ENCODE assay signal across 11 cellular contexts in the genomic region with DNA sequence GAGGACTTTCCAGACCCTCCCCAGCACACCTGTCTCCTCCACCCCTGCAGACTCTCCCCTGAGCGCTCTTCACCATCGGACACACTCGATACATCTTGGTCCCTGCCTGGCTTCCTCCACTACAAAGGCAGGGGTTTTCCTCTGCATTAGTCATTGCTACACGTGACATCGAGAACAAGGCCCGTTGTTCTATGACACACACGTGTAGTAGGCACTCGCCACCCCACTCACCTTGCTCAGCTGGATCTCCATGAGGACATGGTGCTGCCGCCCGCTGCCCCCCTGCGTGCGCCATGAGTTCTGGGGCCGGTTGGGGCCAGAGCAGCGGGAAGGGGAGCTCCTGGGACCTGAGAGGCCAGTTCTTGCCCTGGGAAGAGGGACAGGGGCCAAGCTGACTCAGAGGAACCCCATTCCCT. TPM values are rescaled to one million over a fixed set of nuclear protein-coding genes. Genes with fewer than 3 reads are reported as not detected.
DNase-seq lines count a peak whose midpoint lies in the region; ATAC-seq, FAIRE-seq and TF ChIP-seq lines count a peak whose summit lies in the region.
"Had no signal": no experiment of that assay in that cellular context is flagged by ENCODE, and none has a peak within 500 bp of the region (broad histone marks: within the 10 kb centered on the region; RNA-seq: fewer than 3 reads in every experiment).

No MANE protein-coding gene starts in this region.

- peak overlapping the region; percentile 68 for H3K27ac Mint-ChIP-seq in activated CD4-positive, alpha-beta T cell treated with anti-CD3 and anti-CD28 coated beads for 36 hours

- TF ChIP-seq CTCF in GM12865 (IDR thresholded peaks at IDR 0.05; ENCODE audit: insufficient read depth, low read depth, low read length, missing control alignments) (no peak), astrocyte of the spinal cord (IDR thresholded peaks at IDR 0.05; ENCODE audit: low read depth, low read length) (no peak)

- intact Hi-C loops in activated CD4-positive, alpha-beta T cell treated with anti-CD3 and anti-CD28 coated beads for 36 hours (cut with DNase I, micrococcal nuclease) = no loop called here

- no peak overlapping the region for H3K4me3 ChIP-seq in GM12865 (ENCODE audit: low read depth, low read length)
- no peak overlapping the region for H3K4me3 ChIP-seq in astrocyte of the spinal cord (ENCODE audit: low read depth, low read length)

- FAIRE-seq in HTR-8/SVneo (lab: Jason Lieb, UNC) = no peak

- CTCF ChIA-PET in activated CD4-positive, alpha-beta T cell treated with anti-CD3 and anti-CD28 coated beads for 36 hours (lab: Charles Lee) = interaction anchor here (17.2 kb wide), 1 partner anchor 51 kb away, joined by 377 read pairs; a partner anchor contains a TSS

- peaks cover 5% of the 10 kb centered on the region for H3K36me3 Mint-ChIP-seq in activated CD4-positive, alpha-beta T cell treated with anti-CD3 and anti-CD28 coated beads for 36 hours (ENCODE audit: low read depth)

- H3K4me3 Mint-ChIP-seq in activated CD4-positive, alpha-beta T cell treated with anti-CD3 and anti-CD28 coated beads for 36 hours = peak overlapping the region; percentile 1
- H3K4me3 Mint-ChIP-seq: CD14-positive monocyte had no signal

- in situ Hi-C loops in astrocyte of the spinal cord (cut with HindIII; ENCODE audit: low sequenced_read_pairs) = no loop called here

- peaks cover 14% of the 10 kb centered on the region for H3K4me1 Mint-ChIP-seq in activated CD4-positive, alpha-beta T cell treated with anti-CD3 and anti-CD28 coated beads for 36 hours
- H3K4me1 Mint-ChIP-seq: CD14-positive monocyte had no signal

- peak; percentile 100 for ATAC-seq in activated CD4-positive, alpha-beta T cell treated with anti-CD3 and anti-CD28 coated beads for 36 hours

- H3K27me3 Mint-ChIP-seq in activated CD4-positive, alpha-beta T cell treated with anti-CD3 and anti-CD28 coated beads for 36 hours = no peaks in the 10 kb centered on the region

- POLR2A ChIA-PET in activated CD4-positive, alpha-beta T cell treated with anti-CD3 and anti-CD28 coated beads for 36 hours (lab: Charles Lee) = interaction anchor here (1.2 kb wide), 1 partner anchor 12 kb away, joined by 4 read pairs; no protein-coding TSS in a partner anchor

- no peaks in the 10 kb centered on the region for H3K9me3 Mint-ChIP-seq in activated CD4-positive, alpha-beta T cell treated with anti-CD3 and anti-CD28 coated beads for 36 hours (ENCODE audit: low read depth)

- DNase-seq in GM12865 (ENCODE audit: low read depth) (peak; percentile 74), astrocyte of the spinal cord (ENCODE audit: low read depth, low spot score) (peak; percentile 8), AML-193 (lab: John Stamatoyannopoulos, UW) (no peak), HTR-8/SVneo (ENCODE audit: insufficient read length, low spot score) (no peak), NOMO-1 (lab: John Stamatoyannopoulos, UW; ENCODE audit: unreplicated experiment in 2 of 2) (no peak), NCI-H69 (lab: John Stamatoyannopoulos, UW) (no peak)
- peak; percentile 81 for DNase-seq in activated CD4-positive, alpha-beta T cell treated with anti-CD3 and anti-CD28 coated beads for 36 hours
- DNase-seq in stimulated activated CD4-positive, alpha-beta T cell treated with anti-CD3 and anti-CD28 coated beads, Interleukin-1b, Interleukin-23, amount 100 ng/mL, for 1 hour (ENCODE audit: low read depth in 2 of 2) = peak; percentile 34 to 46
- DNase-seq: NCI-H524 treated with DMSO at 0.1 percent for 48 hours had no signal

RNA-seq across cellular contexts. Expression of a gene that starts 16.7 kb away (rescaled TPM):
- 10 to 100 TPM; 15.8 to 16.7 TPM for total RNA-seq in activated CD4-positive, alpha-beta T cell treated with anti-CD3 and anti-CD28 coated beads for 36 hours

RNA-seq across cellular contexts. Expression of a gene that starts 21.9 kb away (rescaled TPM):
- total RNA-seq in activated CD4-positive, alpha-beta T cell treated with anti-CD3 and anti-CD28 coated beads for 36 hours = 10 to 100 TPM; 71.0 to 73.6 TPM

RNA-seq across cellular contexts. Expression of a gene that starts 24.2 kb away (rescaled TPM):
- total RNA-seq in activated CD4-positive, alpha-beta T cell treated with anti-CD3 and anti-CD28 coated beads for 36 hours = 10 to 100 TPM; 13.2 to 13.5 TPM

RNA-seq across cellular contexts. Expression of a gene that starts 35.4 kb away (rescaled TPM):
- total RNA-seq in activated CD4-positive, alpha-beta T cell treated with anti-CD3 and anti-CD28 coated beads for 36 hours = under 1 TPM in 1 of 2 experiments, not detected in 1; 0.34 TPM
- total RNA-seq: urinary bladder had no signal

RNA-seq across cellular contexts. Expression of a gene that starts 55.8 kb away (rescaled TPM):
- under 1 TPM; 0.28 to 0.39 TPM for total RNA-seq in activated CD4-positive, alpha-beta T cell treated with anti-CD3 and anti-CD28 coated beads for 36 hours

Comparison
In these comparisons a context has a peak if more than half of its experiments do, and no peak if none do; other contexts are left out.
1. DNase-seq: peak in GM12865 (single experiment), activated CD4-positive, alpha-beta T cell treated with anti-CD3 and anti-CD28 coated beads for 36 hours (single experiment), astrocyte of the spinal cord (single experiment) and stimulated activated CD4-positive, alpha-beta T cell treated with anti-CD3 and anti-CD28 coated beads, Interleukin-1b, Interleukin-23, amount 100 ng/mL, for 1 hour (2 of 2); none in AML-193 (0 of 2), HTR-8/SVneo (single experiment), NOMO-1 (0 of 2) and NCI-H69 (single experiment).